ENCODE assay signal across 21 cellular contexts in genomic region chr13:20981370-20982095, GRCh38.
DNase-seq lines count a peak whose midpoint lies in the region; ATAC-seq and TF ChIP-seq lines count a peak whose summit lies in the region.
"Had no signal": no experiment of that assay in that cellular context is flagged by ENCODE, and none has a peak within 500 bp of the region (broad histone marks: within the 10 kb centered on the region; RNA-seq: fewer than 3 reads in every experiment).

No MANE protein-coding gene starts in this region.

- H3K4me2 ChIP-seq in BLaER1 (no peak overlapping the region), trophoblast cell (ENCODE audit: low read length) (no peak overlapping the region)
- H3K4me2 ChIP-seq: PC-9, SK-N-SH had no signal

- H3K27me3 ChIP-seq in BLaER1 (no peaks in the 10 kb centered on the region), HL-60 (ENCODE audit: insufficient read depth, poor library complexity, severe bottlenecking) (no peaks in the 10 kb centered on the region), heart right ventricle (no peaks in the 10 kb centered on the region), trophoblast cell (ENCODE audit: insufficient read depth, low read length) (no peaks in the 10 kb centered on the region)

- DNase-seq in HL-60 (ENCODE audit: low read depth in 1 of 2, low spot score in 1 of 2): no peak
- no peak for DNase-seq in heart right ventricle
- DNase-seq in trophoblast cell: no peak
- DNase-seq in H4 (ENCODE audit: low spot score): no peak
- no peak for DNase-seq in ecto neural progenitor cell (ENCODE audit: low spot score)
- DNase-seq: CD4-positive, CD25-positive, alpha-beta regulatory T cell; DND-41; H7; KG1; NCI-H1092 treated with DMSO at 0.1 percent for 48 hours; NCI-H1436 treated with DMSO at 0.1 percent for 48 hours; NCI-H1930; NCI-H2227 treated with DMSO at 0.1 percent for 48 hours; NCI-H510A treated with DMSO at 0.1 percent for 48 hours; NCI-H748 treated with DMSO at 0.1 percent for 48 hours; PC-9; RPMI8226; SIG-M5; SK-N-SH had no signal

- H3K36me3 ChIP-seq in BLaER1 (peaks cover 86% of the 10 kb centered on the region), heart right ventricle (peaks cover 0 to 100% (median 65%) of the 10 kb centered on the region in 9 donors), trophoblast cell (ENCODE audit: control insufficient read depth in 1 of 2, insufficient read depth in 2 of 2, low read length in 2 of 2) (peaks cover 39 to 56% of the 10 kb centered on the region in 2 experiments)

- peak in 7 of 8 donors; percentile 46 to 83 (median 54) for ATAC-seq in heart right ventricle
- ATAC-seq in HG02970 (IDR thresholded peaks at IDR 0.05; ENCODE audit: low FRiP score, unreplicated experiment): no peak

- no peak overlapping the region for H2AK5ac ChIP-seq in trophoblast cell (ENCODE audit: low read length)

- H4K91ac ChIP-seq in trophoblast cell (ENCODE audit: low read depth, low read length): no peak overlapping the region

- H2AFZ ChIP-seq in trophoblast cell (ENCODE audit: insufficient read depth, low read length, poor library complexity): no peak overlapping the region
- H2AFZ ChIP-seq: PC-9 had no signal

- no peaks in the 10 kb centered on the region for H4K20me1 ChIP-seq in BLaER1

- H4K12ac ChIP-seq in trophoblast cell (ENCODE audit: low read depth, low read length): no peak overlapping the region

- intact Hi-C loops in heart right ventricle (cut with DNase I): loop anchor here in 1 of 10 donors (10.0 kb wide), 1 partner anchor 73 kb away; no protein-coding TSS in a partner anchor

- no peak overlapping the region for H2BK120ac ChIP-seq in trophoblast cell (ENCODE audit: insufficient read depth, low read length, poor library complexity)

- no peak overlapping the region for H3K23ac ChIP-seq in trophoblast cell (ENCODE audit: low read length)

- H3K79me2 ChIP-seq in trophoblast cell (ENCODE audit: control insufficient read depth, insufficient read depth, low read length, poor library complexity): no peaks in the 10 kb centered on the region

- H3K4me1 ChIP-seq in BLaER1 (peaks cover 23% of the 10 kb centered on the region), heart right ventricle (no peaks in the 10 kb centered on the region), trophoblast cell (ENCODE audit: control insufficient read depth in 1 of 2, insufficient read depth in 2 of 2, low read length in 2 of 2) (no peaks in the 10 kb centered on the region)

- H2BK12ac ChIP-seq in trophoblast cell (ENCODE audit: low read length): no peak overlapping the region

- no peak overlapping the region for H3K14ac ChIP-seq in trophoblast cell (ENCODE audit: low read length)

- WGBS in heart right ventricle, 2 donors: 80 to 85% methylated on average over 18 of the region's 18 CpGs
- no CpG with 5 or more reads among the region's 18 CpGs for WGBS in trophoblast cell (ENCODE audit: extremely low coverage, insufficient coverage, insufficient read length)

- no peak overlapping the region for H3K18ac ChIP-seq in trophoblast cell (ENCODE audit: low read length)

- H3K4me3 ChIP-seq in BLaER1: no peak overlapping the region
- H3K4me3 ChIP-seq in HL-60 (replicated peaks; ENCODE audit: insufficient read depth, low read length): no peak overlapping the region
- no peak overlapping the region for H3K4me3 ChIP-seq in heart right ventricle
- no peak overlapping the region for H3K4me3 ChIP-seq in trophoblast cell (ENCODE audit: low read depth, low read length)
- H3K4me3 ChIP-seq: PC-9 had no signal

- H4K8ac ChIP-seq in trophoblast cell (ENCODE audit: low read depth, low read length): peak overlapping the region; percentile 34

- peaks cover 12% of the 10 kb centered on the region for H3K9me3 ChIP-seq in BLaER1
- H3K9me3 ChIP-seq in heart right ventricle: no peaks in the 10 kb centered on the region
- H3K9me3 ChIP-seq in trophoblast cell (ENCODE audit: insufficient read depth, low read depth, low read length): peaks cover 1% of the 10 kb centered on the region
- H3K9me3 ChIP-seq: SK-N-SH had no signal

- H3K9ac ChIP-seq in BLaER1 (no peak overlapping the region), trophoblast cell (ENCODE audit: low read length) (no peak overlapping the region)
- H3K9ac ChIP-seq: SK-N-SH had no signal

- no peak overlapping the region for H2BK5ac ChIP-seq in trophoblast cell (ENCODE audit: low read depth, low read length, poor library complexity)

- H3K4ac ChIP-seq in trophoblast cell (ENCODE audit: low read depth, low read length): no peak overlapping the region

- peak overlapping the region; percentile 19; the same call in 1 of the 2 replicates for H3K27ac ChIP-seq in BLaER1
- 0 out of 2 replicates have a peak overlapping the region, but pooled peaks have one; percentile 10 for H3K27ac ChIP-seq in HL-60 (replicated peaks)
- peak overlapping the region in 2 of 10 donors; percentile 9 to 31 for H3K27ac ChIP-seq in heart right ventricle
- H3K27ac ChIP-seq in trophoblast cell (ENCODE audit: low read depth, low read length): no peak overlapping the region
- H3K27ac ChIP-seq: PC-9 had no signal

- TF ChIP-seq CTCF in HL-60 (IDR thresholded peaks at IDR 0.05; ENCODE audit: insufficient read depth, low read length): no peak
- no peak for TF ChIP-seq CTCF in heart right ventricle (IDR thresholded peaks at IDR 0.05)

- no peaks in the 10 kb centered on the region for H3K79me1 ChIP-seq in trophoblast cell (ENCODE audit: low read length)
